In the genomic region with DNA sequence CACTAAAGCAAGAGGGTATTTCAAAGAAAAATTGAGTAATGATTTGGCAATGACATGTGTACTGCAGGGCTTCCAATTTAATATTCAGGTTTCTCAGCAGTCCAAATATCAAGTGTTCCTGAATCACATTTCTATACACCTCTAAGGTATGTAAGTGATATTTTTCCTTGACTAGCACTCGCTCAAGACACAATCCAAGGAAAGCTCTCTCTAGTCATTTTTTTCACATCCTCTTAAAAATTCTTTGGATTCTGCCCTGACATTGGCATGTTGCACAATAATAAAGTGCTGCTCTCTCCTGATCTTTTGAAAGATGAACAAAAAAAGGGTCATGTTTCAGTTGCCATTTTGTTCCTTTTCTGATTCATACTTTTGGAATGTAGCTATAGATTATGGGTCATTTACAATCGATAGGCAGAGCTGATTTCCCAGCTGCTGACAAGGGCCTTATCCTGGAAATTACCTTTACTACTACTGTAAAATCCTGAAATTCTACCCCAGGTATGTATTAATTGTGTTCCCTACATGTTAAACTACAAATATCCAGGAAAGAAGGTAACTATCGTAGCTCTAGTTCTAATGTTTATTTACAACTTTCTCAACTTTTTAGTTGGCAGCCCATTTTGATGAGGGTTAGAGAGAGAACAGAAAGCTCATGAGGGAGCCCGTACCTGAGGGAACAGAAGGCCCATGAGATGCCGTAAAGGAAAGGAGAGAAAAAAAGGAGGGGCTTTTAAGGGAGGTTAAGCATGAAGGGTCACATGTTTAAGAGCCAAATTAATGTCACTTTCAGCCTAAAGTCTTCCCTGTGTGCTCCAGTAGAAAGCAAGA, we compare ENCODE assay signal across 1 cellular context.
TF ChIP-seq lines count a peak whose summit lies in the region.

No MANE protein-coding gene starts in this region.

TF ChIP-seq in SK-N-SH treated with all-trans-retinoic acid at 6 μM for 48 hours, 23 proteins besides CTCF, POLR2A, EP300 and RAD21 (continued from another document):
- TF ChIP-seq, protein P1, sequence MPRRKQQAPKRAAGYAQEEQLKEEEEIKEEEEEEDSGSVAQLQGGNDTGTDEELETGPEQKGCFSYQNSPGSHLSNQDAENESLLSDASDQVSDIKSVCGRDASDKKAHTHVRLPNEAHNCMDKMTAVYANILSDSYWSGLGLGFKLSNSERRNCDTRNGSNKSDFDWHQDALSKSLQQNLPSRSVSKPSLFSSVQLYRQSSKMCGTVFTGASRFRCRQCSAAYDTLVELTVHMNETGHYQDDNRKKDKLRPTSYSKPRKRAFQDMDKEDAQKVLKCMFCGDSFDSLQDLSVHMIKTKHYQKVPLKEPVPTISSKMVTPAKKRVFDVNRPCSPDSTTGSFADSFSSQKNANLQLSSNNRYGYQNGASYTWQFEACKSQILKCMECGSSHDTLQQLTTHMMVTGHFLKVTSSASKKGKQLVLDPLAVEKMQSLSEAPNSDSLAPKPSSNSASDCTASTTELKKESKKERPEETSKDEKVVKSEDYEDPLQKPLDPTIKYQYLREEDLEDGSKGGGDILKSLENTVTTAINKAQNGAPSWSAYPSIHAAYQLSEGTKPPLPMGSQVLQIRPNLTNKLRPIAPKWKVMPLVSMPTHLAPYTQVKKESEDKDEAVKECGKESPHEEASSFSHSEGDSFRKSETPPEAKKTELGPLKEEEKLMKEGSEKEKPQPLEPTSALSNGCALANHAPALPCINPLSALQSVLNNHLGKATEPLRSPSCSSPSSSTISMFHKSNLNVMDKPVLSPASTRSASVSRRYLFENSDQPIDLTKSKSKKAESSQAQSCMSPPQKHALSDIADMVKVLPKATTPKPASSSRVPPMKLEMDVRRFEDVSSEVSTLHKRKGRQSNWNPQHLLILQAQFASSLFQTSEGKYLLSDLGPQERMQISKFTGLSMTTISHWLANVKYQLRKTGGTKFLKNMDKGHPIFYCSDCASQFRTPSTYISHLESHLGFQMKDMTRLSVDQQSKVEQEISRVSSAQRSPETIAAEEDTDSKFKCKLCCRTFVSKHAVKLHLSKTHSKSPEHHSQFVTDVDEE (CRISPR knock-in tag; IDR thresholded peaks at IDR 0.05) = no peak
